Comparison of ENCODE assay signal across 1 cellular context in the genomic region with DNA sequence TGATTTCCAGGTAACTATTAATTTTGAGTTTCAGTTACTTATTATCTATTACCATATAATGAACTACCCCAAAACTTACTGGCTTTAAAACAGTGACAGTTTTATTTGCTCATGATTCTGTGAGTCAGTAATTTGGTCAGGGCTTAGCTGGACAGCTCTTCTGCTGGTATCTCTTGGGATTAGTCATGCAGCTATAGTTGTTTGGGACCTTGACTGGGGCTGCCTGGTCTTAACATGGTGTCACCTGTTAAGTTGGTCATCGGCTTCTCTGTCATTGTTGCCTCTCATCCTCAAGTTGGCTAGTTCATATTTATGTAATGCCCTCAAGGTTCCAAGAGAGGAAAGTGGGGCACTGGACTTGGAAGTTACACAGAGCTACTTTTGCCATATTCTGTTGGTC.
TF ChIP-seq lines count a peak whose summit lies in the region.

No MANE protein-coding gene starts in this region.

TF ChIP-seq in GM23338, 12 proteins besides CTCF, POLR2A, EP300 and RAD21 (continued from another document):
- TF ChIP-seq, protein P1, sequence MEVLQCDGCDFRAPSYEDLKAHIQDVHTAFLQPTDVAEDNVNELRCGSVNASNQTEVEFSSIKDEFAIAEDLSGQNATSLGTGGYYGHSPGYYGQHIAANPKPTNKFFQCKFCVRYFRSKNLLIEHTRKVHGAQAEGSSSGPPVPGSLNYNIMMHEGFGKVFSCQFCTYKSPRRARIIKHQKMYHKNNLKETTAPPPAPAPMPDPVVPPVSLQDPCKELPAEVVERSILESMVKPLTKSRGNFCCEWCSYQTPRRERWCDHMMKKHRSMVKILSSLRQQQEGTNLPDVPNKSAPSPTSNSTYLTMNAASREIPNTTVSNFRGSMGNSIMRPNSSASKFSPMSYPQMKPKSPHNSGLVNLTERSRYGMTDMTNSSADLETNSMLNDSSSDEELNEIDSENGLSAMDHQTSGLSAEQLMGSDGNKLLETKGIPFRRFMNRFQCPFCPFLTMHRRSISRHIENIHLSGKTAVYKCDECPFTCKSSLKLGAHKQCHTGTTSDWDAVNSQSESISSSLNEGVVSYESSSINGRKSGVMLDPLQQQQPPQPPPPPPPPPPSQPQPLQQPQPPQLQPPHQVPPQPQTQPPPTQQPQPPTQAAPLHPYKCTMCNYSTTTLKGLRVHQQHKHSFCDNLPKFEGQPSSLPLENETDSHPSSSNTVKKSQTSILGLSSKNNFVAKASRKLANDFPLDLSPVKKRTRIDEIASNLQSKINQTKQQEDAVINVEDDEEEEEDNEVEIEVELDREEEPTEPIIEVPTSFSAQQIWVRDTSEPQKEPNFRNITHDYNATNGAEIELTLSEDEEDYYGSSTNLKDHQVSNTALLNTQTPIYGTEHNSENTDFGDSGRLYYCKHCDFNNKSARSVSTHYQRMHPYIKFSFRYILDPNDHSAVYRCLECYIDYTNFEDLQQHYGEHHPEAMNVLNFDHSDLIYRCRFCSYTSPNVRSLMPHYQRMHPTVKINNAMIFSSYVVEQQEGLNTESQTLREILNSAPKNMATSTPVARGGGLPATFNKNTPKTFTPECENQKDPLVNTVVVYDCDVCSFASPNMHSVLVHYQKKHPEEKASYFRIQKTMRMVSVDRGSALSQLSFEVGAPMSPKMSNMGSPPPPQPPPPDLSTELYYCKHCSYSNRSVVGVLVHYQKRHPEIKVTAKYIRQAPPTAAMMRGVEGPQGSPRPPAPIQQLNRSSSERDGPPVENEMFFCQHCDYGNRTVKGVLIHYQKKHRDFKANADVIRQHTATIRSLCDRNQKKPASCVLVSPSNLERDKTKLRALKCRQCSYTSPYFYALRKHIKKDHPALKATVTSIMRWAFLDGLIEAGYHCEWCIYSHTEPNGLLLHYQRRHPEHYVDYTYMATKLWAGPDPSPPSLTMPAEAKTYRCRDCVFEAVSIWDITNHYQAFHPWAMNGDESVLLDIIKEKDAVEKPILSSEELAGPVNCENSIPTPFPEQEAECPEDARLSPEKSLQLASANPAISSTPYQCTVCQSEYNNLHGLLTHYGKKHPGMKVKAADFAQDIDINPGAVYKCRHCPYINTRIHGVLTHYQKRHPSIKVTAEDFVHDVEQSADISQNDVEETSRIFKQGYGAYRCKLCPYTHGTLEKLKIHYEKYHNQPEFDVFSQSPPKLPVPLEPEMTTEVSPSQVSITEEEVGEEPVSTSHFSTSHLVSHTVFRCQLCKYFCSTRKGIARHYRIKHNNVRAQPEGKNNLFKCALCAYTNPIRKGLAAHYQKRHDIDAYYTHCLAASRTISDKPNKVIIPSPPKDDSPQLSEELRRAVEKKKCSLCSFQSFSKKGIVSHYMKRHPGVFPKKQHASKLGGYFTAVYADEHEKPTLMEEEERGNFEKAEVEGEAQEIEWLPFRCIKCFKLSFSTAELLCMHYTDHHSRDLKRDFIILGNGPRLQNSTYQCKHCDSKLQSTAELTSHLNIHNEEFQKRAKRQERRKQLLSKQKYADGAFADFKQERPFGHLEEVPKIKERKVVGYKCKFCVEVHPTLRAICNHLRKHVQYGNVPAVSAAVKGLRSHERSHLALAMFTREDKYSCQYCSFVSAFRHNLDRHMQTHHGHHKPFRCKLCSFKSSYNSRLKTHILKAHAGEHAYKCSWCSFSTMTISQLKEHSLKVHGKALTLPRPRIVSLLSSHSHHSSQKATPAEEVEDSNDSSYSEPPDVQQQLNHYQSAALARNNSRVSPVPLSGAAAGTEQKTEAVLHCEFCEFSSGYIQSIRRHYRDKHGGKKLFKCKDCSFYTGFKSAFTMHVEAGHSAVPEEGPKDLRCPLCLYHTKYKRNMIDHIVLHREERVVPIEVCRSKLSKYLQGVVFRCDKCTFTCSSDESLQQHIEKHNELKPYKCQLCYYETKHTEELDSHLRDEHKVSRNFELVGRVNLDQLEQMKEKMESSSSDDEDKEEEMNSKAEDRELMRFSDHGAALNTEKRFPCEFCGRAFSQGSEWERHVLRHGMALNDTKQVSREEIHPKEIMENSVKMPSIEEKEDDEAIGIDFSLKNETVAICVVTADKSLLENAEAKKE (CRISPR knock-in tag; IDR thresholded peaks at IDR 0.05), result no peak
- TF ChIP-seq ZNF114 (CRISPR knock-in tag; IDR thresholded peaks at IDR 0.05) (no peak), ZNF331 (CRISPR knock-in tag; IDR thresholded peaks at IDR 0.05; ENCODE audit: low read depth) (peak; percentile 55; the same call in 1 of the 2 replicates)
